Comparison of ENCODE assay signal across 8 cellular contexts in genomic region chr18:32092422-32093105, GRCh38. TPM values are rescaled to one million over a fixed set of nuclear protein-coding genes. Genes with fewer than 3 reads are reported as not detected.
A peak's percentile ranks its signal among the peaks of the same experiment; 100 is the strongest.
DNase-seq lines count a peak whose midpoint lies in the region; ATAC-seq and TF ChIP-seq lines count a peak whose summit lies in the region.

No MANE protein-coding gene starts in this region.

- H3K27ac Mint-ChIP-seq in IgD-negative memory B cell, result peak overlapping the region; percentile 90 to 99 (median 97)

- H3K36me3 ChIP-seq in mucosa of stomach (ENCODE audit: control insufficient read depth, insufficient read depth, low read length), result no peaks in the 10 kb centered on the region

- H3K4me1 ChIP-seq in mucosa of stomach (ENCODE audit: control insufficient read depth, insufficient read depth, low read length), result peaks cover 4% of the 10 kb centered on the region

- peak; percentile 71 for ATAC-seq in GM21576 (IDR thresholded peaks at IDR 0.05; ENCODE audit: unreplicated experiment)

- no peaks in the 10 kb centered on the region for H3K27me3 Mint-ChIP-seq in IgD-negative memory B cell

- H3K4me3 Mint-ChIP-seq in IgD-negative memory B cell, result peak overlapping the region; percentile 96 to 100 (median 98)

- DNase-seq in DMS153 (lab: John Stamatoyannopoulos, UW) (peak; percentile 92), OCI-M1 (lab: John Stamatoyannopoulos, UW) (peak; percentile 98), erythroblast (lab: John Stamatoyannopoulos, UW) (peak; percentile 99 to 100)
- peak; percentile 100 for DNase-seq in activated T-cell treated with anti-CD3 and anti-CD28 coated beads, Interleukin-2, amount 50 U/mL, for 1 hour
- peak; percentile 100 for DNase-seq in stimulated activated CD8-positive, alpha-beta memory T cell treated with anti-CD3 and anti-CD28 coated beads, Interleukin-4, amount 100 ng/mL, for 48 hours

- H3K4me1 Mint-ChIP-seq in IgD-negative memory B cell, result peaks cover 32 to 38% (median 35%) of the 10 kb centered on the region in 3 donors

- peaks cover 6% of the 10 kb centered on the region for H3K36me3 Mint-ChIP-seq in IgD-negative memory B cell

- H3K9ac ChIP-seq in mucosa of stomach (ENCODE audit: low read length), result peak overlapping the region; percentile 92

- peak overlapping the region; percentile 72 for H3K4me3 ChIP-seq in mucosa of stomach (ENCODE audit: low read length)

- peak; percentile 6 for TF ChIP-seq POLR2A in erythroblast (IDR thresholded peaks at IDR 0.05; ENCODE audit: low read length)

- no peaks in the 10 kb centered on the region for H3K9me3 Mint-ChIP-seq in IgD-negative memory B cell

- H3K27me3 ChIP-seq in mucosa of stomach (ENCODE audit: control insufficient read depth, insufficient read depth, low read length), result no peaks in the 10 kb centered on the region

- no peaks in the 10 kb centered on the region for H3K9me3 ChIP-seq in mucosa of stomach (ENCODE audit: control insufficient read depth, low read length)

RNA-seq across cellular contexts. Expression of gene RNF138, which starts 0.9 kb away (rescaled TPM):
- polyA plus RNA-seq in IgD-negative memory B cell, result 62.4 TPM

Comparison
In these comparisons a context has a peak if more than half of its experiments do, and no peak if none do; other contexts are left out.
1. Peak in every context shown above with its lines: DNase-seq, ATAC-seq and H3K4me3 ChIP-seq.